ENCODE assay signal across 1 cellular context in the genomic region with DNA sequence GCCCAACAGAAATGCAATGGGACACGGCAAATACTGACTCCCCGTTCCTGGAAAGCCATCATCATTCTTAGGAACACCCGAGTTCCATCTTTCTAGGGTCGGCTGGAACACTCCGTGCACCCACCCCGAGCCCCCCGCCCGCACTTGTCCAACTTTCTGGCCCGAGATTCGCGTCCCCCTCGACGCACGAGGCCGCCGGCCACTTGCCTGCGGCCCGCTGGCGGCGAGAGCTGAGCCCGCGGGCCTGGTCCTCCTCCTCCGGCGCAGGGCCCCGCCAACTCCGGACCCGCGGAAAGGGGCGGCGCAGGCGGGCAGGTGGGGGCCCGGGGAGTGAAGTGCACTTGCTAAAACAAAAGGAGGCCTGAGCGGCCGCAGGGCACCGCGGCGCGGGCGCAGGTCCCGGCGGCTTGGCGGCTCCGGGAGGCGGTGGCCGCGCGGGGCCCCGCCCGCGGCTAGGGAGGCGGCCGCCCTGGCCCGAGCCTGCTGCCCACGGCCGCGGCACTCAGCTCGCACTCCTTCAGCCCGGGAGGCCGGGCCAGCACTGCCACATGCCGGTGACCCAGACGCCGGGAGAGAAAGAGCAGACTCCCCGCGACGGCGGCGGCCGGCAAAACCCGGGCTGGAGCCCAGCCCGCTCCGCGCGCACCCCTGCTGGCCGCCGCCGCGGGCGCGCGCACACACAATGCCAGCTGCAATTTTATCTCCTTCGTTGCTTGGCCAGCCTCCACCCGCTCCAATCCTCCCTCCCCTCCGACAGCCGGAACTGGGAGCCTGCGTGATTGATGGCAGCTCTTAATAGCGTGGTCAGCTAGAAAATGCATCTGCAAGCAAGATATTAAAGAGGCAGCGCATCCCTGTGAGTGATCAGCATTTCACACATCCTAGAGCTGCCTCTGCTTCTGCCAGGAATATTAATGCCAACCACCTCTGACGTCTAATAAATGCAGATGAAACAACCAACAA.
A peak's percentile ranks its signal among the peaks of the same experiment; 100 is the strongest.
TF ChIP-seq lines count a peak whose summit lies in the region.

No MANE protein-coding gene starts in this region.

TF ChIP-seq in K562, 482 proteins besides CTCF, POLR2A, EP300 and RAD21 (continued from another document and continues in another):
- TF ChIP-seq, protein P1, sequence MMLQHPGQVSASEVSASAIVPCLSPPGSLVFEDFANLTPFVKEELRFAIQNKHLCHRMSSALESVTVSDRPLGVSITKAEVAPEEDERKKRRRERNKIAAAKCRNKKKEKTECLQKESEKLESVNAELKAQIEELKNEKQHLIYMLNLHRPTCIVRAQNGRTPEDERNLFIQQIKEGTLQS (IDR thresholded peaks at IDR 0.05), result no peak
- TF ChIP-seq, protein P1 (CRISPR knock-in tag; conservative IDR thresholded peaks at IDR 0.05), result peak; percentile 58
- no peak for TF ChIP-seq MTA1 (IDR thresholded peaks at IDR 0.05; ENCODE audit: borderline replicate concordance)
- TF ChIP-seq CREM (IDR thresholded peaks at IDR 0.05; ENCODE audit: low read depth), result peak; percentile 48; the same call in 1 of the 2 replicates
- TF ChIP-seq FOXJ2 (tag; IDR thresholded peaks at IDR 0.05), result peak; percentile 93
- TF ChIP-seq CEBPB (tag; IDR thresholded peaks at IDR 0.05), result no peak
- TF ChIP-seq ETV1 (tag; conservative IDR thresholded peaks at IDR 0.05; ENCODE audit: low read depth), result peak; percentile 98
- TF ChIP-seq TEAD1 (CRISPR knock-in tag; IDR thresholded peaks at IDR 0.05), result 0 out of 4 replicates have a peak, but pooled peaks of 1 of the 2 experiments have one; percentile 74
- no peak for TF ChIP-seq ZKSCAN3 (CRISPR knock-in tag; IDR thresholded peaks at IDR 0.05)
- peak in 1 of 2 experiments; percentile 84; a peak in 2 of 4 replicates for TF ChIP-seq RCOR1 (IDR thresholded peaks at IDR 0.05; ENCODE audit: borderline replicate concordance in 1 of 2, low read depth in 2 of 2, low read length in 2 of 2)
- TF ChIP-seq SOX6 (IDR thresholded peaks at IDR 0.05), result peak; percentile 88
- TF ChIP-seq, protein P2, sequence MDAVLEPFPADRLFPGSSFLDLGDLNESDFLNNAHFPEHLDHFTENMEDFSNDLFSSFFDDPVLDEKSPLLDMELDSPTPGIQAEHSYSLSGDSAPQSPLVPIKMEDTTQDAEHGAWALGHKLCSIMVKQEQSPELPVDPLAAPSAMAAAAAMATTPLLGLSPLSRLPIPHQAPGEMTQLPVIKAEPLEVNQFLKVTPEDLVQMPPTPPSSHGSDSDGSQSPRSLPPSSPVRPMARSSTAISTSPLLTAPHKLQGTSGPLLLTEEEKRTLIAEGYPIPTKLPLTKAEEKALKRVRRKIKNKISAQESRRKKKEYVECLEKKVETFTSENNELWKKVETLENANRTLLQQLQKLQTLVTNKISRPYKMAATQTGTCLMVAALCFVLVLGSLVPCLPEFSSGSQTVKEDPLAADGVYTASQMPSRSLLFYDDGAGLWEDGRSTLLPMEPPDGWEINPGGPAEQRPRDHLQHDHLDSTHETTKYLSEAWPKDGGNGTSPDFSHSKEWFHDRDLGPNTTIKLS (IDR thresholded peaks at IDR 0.05; ENCODE audit: borderline replicate concordance, low read depth), result peak; percentile 60; the same call in 1 of the 2 replicates
- peak; percentile 86 for TF ChIP-seq POLR2AphosphoS5 (IDR thresholded peaks at IDR 0.05; ENCODE audit: control insufficient read depth, insufficient read depth, low read depth, low read length)
- TF ChIP-seq ZNF444 (CRISPR knock-in tag; IDR thresholded peaks at IDR 0.05), result 0 out of 2 replicates have a peak, but pooled peaks have one; percentile 32
- peak; percentile 63; the same call in 1 of the 2 replicates for TF ChIP-seq KLF16 (IDR thresholded peaks at IDR 0.05)
- TF ChIP-seq, protein P3, sequence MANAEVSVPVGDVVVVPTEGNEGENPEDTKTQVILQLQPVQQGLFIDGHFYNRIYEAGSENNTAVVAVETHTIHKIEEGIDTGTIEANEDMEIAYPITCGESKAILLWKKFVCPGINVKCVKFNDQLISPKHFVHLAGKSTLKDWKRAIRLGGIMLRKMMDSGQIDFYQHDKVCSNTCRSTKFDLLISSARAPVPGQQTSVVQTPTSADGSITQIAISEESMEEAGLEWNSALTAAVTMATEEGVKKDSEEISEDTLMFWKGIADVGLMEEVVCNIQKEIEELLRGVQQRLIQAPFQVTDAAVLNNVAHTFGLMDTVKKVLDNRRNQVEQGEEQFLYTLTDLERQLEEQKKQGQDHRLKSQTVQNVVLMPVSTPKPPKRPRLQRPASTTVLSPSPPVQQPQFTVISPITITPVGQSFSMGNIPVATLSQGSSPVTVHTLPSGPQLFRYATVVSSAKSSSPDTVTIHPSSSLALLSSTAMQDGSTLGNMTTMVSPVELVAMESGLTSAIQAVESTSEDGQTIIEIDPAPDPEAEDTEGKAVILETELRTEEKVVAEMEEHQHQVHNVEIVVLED (CRISPR knock-in tag; IDR thresholded peaks at IDR 0.05), result peak; percentile 43; the same call in 1 of the 2 replicates
- TF ChIP-seq, protein P4, sequence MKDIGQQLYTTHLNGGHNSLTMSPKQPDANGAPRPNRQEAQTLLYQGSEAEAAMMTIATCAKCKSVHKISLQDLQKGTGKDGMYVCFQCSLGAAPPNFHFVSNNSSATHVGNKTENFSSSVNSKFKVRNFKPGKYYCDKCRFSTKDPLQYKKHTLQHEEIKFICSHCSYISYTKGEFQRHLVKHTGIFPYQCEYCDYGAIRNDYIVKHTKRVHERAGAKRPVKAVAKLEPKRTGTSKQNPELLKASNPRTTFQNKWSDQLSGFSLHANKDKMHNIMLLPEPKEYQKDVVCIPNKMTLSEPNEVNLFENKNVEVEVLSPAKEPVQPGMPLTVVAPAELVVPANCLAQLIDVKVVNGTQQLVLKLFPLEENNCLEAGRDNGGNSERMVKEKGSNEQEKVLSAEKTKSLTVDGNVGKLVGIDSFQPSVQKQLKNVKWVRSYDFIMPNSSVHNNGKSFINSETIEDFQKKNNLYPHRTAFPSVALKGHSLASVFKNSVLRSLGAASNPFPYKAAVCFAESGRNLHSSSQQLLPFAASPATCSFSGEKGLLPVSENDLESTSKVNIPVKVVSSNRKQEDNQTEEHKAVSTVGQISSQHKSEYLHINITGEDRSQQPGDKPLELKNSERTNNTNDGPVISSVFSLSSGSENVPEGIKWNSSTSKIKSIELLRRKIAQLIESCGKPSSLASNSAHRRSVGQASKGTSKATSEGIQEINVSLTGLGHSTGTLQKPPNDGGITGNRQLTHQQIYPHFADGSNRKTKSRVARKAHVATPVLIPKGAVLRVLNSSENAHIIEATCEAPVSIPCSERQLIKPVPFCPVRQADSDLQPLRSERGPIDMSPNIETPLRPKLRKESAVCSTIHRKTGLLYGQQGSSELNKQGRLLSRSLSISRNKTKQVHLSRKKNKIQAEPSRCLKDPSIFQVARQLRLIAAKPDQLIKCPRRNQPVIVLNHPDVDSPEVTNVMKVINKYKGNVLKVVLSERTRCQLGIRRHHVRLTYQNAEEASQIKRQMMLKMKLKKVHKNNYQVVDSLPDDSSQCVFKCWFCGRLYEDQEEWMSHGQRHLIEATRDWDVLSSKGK (CRISPR knock-in tag; IDR thresholded peaks at IDR 0.05), result no peak
- peak in 1 of 2 experiments; percentile 43; a peak in 2 of 4 replicates for TF ChIP-seq TRIM24 (IDR thresholded peaks at IDR 0.05)
- TF ChIP-seq JUND (IDR thresholded peaks at IDR 0.05; ENCODE audit: borderline replicate concordance, low read depth, low read length), result peak; percentile 46
- TF ChIP-seq JUND (tag; IDR thresholded peaks at IDR 0.05; ENCODE audit: borderline replicate concordance, low read depth, low read length), result peak; percentile 56; the same call in 1 of the 3 replicates
- TF ChIP-seq ZNF197 (CRISPR knock-in tag; IDR thresholded peaks at IDR 0.05; ENCODE audit: low read depth), result peak; percentile 93
- TF ChIP-seq, protein P5, sequence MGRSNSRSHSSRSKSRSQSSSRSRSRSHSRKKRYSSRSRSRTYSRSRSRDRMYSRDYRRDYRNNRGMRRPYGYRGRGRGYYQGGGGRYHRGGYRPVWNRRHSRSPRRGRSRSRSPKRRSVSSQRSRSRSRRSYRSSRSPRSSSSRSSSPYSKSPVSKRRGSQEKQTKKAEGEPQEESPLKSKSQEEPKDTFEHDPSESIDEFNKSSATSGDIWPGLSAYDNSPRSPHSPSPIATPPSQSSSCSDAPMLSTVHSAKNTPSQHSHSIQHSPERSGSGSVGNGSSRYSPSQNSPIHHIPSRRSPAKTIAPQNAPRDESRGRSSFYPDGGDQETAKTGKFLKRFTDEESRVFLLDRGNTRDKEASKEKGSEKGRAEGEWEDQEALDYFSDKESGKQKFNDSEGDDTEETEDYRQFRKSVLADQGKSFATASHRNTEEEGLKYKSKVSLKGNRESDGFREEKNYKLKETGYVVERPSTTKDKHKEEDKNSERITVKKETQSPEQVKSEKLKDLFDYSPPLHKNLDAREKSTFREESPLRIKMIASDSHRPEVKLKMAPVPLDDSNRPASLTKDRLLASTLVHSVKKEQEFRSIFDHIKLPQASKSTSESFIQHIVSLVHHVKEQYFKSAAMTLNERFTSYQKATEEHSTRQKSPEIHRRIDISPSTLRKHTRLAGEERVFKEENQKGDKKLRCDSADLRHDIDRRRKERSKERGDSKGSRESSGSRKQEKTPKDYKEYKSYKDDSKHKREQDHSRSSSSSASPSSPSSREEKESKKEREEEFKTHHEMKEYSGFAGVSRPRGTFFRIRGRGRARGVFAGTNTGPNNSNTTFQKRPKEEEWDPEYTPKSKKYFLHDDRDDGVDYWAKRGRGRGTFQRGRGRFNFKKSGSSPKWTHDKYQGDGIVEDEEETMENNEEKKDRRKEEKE (IDR thresholded peaks at IDR 0.05; ENCODE audit: borderline replicate concordance in 1 of 2, control insufficient read depth in 1 of 2, low read depth in 2 of 2, low read length in 1 of 2), result peak in 1 of 2 experiments; percentile 83; a peak in 1 of 4 replicates
- TF ChIP-seq, protein P6, sequence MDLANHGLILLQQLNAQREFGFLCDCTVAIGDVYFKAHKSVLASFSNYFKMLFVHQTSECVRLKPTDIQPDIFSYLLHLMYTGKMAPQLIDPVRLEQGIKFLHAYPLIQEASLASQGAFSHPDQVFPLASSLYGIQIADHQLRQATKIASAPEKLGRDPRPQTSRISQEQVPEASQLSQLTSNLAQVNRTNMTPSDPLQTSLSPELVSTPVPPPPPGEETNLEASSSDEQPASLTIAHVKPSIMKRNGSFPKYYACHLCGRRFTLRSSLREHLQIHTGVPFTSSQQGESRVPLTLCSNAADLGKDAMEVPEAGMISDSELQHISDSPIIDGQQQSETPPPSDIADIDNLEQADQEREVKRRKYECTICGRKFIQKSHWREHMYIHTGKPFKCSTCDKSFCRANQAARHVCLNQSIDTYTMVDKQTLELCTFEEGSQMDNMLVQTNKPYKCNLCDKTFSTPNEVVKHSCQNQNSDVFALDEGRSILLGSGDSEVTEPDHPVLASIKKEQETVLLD (IDR thresholded peaks at IDR 0.05), result no peak; the same call in 1 of the 2 replicates
- peak; percentile 91 for TF ChIP-seq ZNF316 (IDR thresholded peaks at IDR 0.05)
- TF ChIP-seq, protein P7, sequence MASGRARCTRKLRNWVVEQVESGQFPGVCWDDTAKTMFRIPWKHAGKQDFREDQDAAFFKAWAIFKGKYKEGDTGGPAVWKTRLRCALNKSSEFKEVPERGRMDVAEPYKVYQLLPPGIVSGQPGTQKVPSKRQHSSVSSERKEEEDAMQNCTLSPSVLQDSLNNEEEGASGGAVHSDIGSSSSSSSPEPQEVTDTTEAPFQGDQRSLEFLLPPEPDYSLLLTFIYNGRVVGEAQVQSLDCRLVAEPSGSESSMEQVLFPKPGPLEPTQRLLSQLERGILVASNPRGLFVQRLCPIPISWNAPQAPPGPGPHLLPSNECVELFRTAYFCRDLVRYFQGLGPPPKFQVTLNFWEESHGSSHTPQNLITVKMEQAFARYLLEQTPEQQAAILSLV (tag; IDR thresholded peaks at IDR 0.05), result no peak
